ENCODE assay signal across 22 cellular contexts in genomic region chr12:40618621-40619020, GRCh38.
"Had no signal": no experiment of that assay in that cellular context is flagged by ENCODE, and none has a peak within 500 bp of the region (broad histone marks: within the 10 kb centered on the region; RNA-seq: fewer than 3 reads in every experiment).

No MANE protein-coding gene starts in this region.

- H3K4me1 Mint-ChIP-seq: activated T-helper 17 cell treated with anti-CD3 and anti-CD28 coated beads, Interleukin-2, amount 50 U/mL, for 72 hours; naive thymus-derived CD4-positive, alpha-beta T cell; neural crest cell had no signal

- H3K27ac Mint-ChIP-seq: activated naive CD4-positive, alpha-beta T cell treated with anti-CD3 and anti-CD28 coated beads, Interleukin-2, amount 50 U/mL, for 72 hours; activated T-cell treated with anti-CD3 and anti-CD28 coated beads, Interleukin-2, amount 50 U/mL, for 24 hours; activated T-helper 17 cell treated with anti-CD3 and anti-CD28 coated beads, Interleukin-2, amount 50 U/mL, for 72 hours; naive thymus-derived CD4-positive, alpha-beta T cell; stimulated activated naive B cell treated with anti-CD40 and anti-IgM and Interleukin-4, amounts not matched to agents 10 μg/mL and 1 μg/mL and 100 μg/mL, for 72 hours; type B pancreatic cell had no signal

- H3K27me3 Mint-ChIP-seq: activated T-cell treated with anti-CD3 and anti-CD28 coated beads, Interleukin-2, amount 50 U/mL, for 24 hours; type B pancreatic cell had no signal

- H3K9me3 Mint-ChIP-seq: activated T-cell treated with anti-CD3 and anti-CD28 coated beads, Interleukin-2, amount 50 U/mL, for 24 hours; neural crest cell; stimulated activated naive B cell treated with anti-CD40 and anti-IgM and Interleukin-4, amounts not matched to agents 10 μg/mL and 1 μg/mL and 100 μg/mL, for 72 hours; type B pancreatic cell had no signal

- DNase-seq: activated CD4-positive, alpha-beta T cell treated with anti-CD3 and anti-CD28 coated beads for 1 hour; activated CD4-positive, alpha-beta T cell treated with anti-CD3 and anti-CD28 coated beads, Interleukin-2, amount 50 U/mL, for 1 hour; activated CD8-positive, alpha-beta memory T cell treated with anti-CD3 and anti-CD28 coated beads, Interleukin-2, amount 50 U/mL, for 4 hours; activated T-cell treated with anti-CD3 and anti-CD28 coated beads, Interleukin-2, amount 50 U/mL, for 24 hours; adrenal gland; central memory CD4-positive, alpha-beta T cell; effector memory CD4-positive, alpha-beta T cell; foreskin keratinocyte; left ventricle myocardium inferior; naive thymus-derived CD4-positive, alpha-beta T cell; posterior cingulate gyrus; sigmoid colon; stimulated activated CD4-positive, alpha-beta T cell treated with anti-CD3 and anti-CD28 coated beads, Interleukin-2, amount 100 ng/mL, for 48 hours; stimulated activated CD8-positive, alpha-beta memory T cell treated with anti-CD3 and anti-CD28 coated beads, Interleukin-4, amount 100 ng/mL, for 48 hours; stimulated activated naive B cell treated with anti-CD40 and anti-IgM and Interleukin-4, amounts not matched to agents 10 μg/mL and 1 μg/mL and 100 μg/mL, for 72 hours; testis had no signal

- ATAC-seq: activated naive CD4-positive, alpha-beta T cell treated with anti-CD3 and anti-CD28 coated beads, Interleukin-2, amount 50 U/mL, for 72 hours; activated T-helper 17 cell treated with anti-CD3 and anti-CD28 coated beads, Interleukin-2, amount 50 U/mL, for 72 hours; foreskin keratinocyte; naive thymus-derived CD4-positive, alpha-beta T cell; stimulated activated naive B cell treated with anti-CD40 and anti-IgM and Interleukin-4, amounts not matched to agents 10 μg/mL and 1 μg/mL and 100 μg/mL, for 72 hours had no signal

- H3K36me3 Mint-ChIP-seq: activated naive CD4-positive, alpha-beta T cell treated with anti-CD3 and anti-CD28 coated beads, Interleukin-2, amount 50 U/mL, for 72 hours; naive thymus-derived CD4-positive, alpha-beta T cell; stimulated activated naive B cell treated with anti-CD40 and anti-IgM and Interleukin-4, amounts not matched to agents 10 μg/mL and 1 μg/mL and 100 μg/mL, for 72 hours; type B pancreatic cell had no signal

- FAIRE-seq: colon, endothelial cell of umbilical vein had no signal

- H3K4me3 Mint-ChIP-seq: activated T-cell treated with anti-CD3 and anti-CD28 coated beads, Interleukin-2, amount 50 U/mL, for 24 hours; activated T-helper 17 cell treated with anti-CD3 and anti-CD28 coated beads, Interleukin-2, amount 50 U/mL, for 72 hours; naive thymus-derived CD4-positive, alpha-beta T cell; neural crest cell; stimulated activated naive B cell treated with anti-CD40 and anti-IgM and Interleukin-4, amounts not matched to agents 10 μg/mL and 1 μg/mL and 100 μg/mL, for 72 hours; type B pancreatic cell had no signal
